ENCODE assay signal across 34 cellular contexts in genomic region chr16:52480237-52480636, GRCh38.
"Had no signal": no experiment of that assay in that cellular context is flagged by ENCODE, and none has a peak within 500 bp of the region (broad histone marks: within the 10 kb centered on the region; RNA-seq: fewer than 3 reads in every experiment).

No MANE protein-coding gene starts in this region.

- H3K27ac ChIP-seq: KMS-11 had no signal

- H3K4me3 ChIP-seq: MG63 had no signal

- DNase-seq: Karpas-422, Kasumi-1, KBM-7, KG1, MG63, MM.1S, MV-4-11, NCI-H1048, NCI-H1092, NCI-H1092 treated with DMSO at 0.1 percent for 48 hours, NCI-H1105, NCI-H1105 treated with DMSO at 0.1 percent for 48 hours, NCI-H1417, NCI-H1417 treated with DMSO at 0.1 percent for 48 hours, NCI-H1436, NCI-H1436 treated with DMSO at 0.1 percent for 48 hours, NCI-H146, NCI-H1694, NCI-H1694 treated with DMSO at 0.1 percent for 48 hours, NCI-H187, NCI-H187 treated with DMSO at 0.1 percent for 48 hours, NCI-H1930, NCI-H2029, NCI-H2029 treated with DMSO at 0.1 percent for 48 hours, NCI-H2081, NCI-H2081 treated with DMSO at 0.1 percent for 48 hours, NCI-H2107, NCI-H2171, NCI-H2227 treated with DMSO at 0.1 percent for 48 hours, NCI-H226, NCI-H345, NCI-H446, NCI-H446 treated with DMSO at 0.1 percent for 48 hours had no signal

- H3K9me3 ChIP-seq: MG63 had no signal

- H3K36me3 ChIP-seq: MG63 had no signal
